1 cellular context compared by ENCODE assay signal in genomic region chr5:94316916-94317838, GRCh38.
TF ChIP-seq lines count a peak whose summit lies in the region.

No MANE protein-coding gene starts in this region.

TF ChIP-seq in GM23338, 12 proteins besides CTCF, POLR2A, EP300 and RAD21 (continued from another document):
- TF ChIP-seq ETS1 (IDR thresholded peaks at IDR 0.05) (no peak), ZNF331 (CRISPR knock-in tag; IDR thresholded peaks at IDR 0.05; ENCODE audit: low read depth) (no peak), JUNB (IDR thresholded peaks at IDR 0.05; ENCODE audit: unreplicated experiment) (no peak), ZNF462 (CRISPR knock-in tag; IDR thresholded peaks at IDR 0.05) (no peak), ZNF114 (CRISPR knock-in tag; IDR thresholded peaks at IDR 0.05) (no peak), STAT1 (IDR thresholded peaks at IDR 0.05; ENCODE audit: unreplicated experiment) (no peak), POLR2AphosphoS5 (IDR thresholded peaks at IDR 0.05; ENCODE audit: low read depth) (no peak)
TF ChIP-seq in GM23338: peak in this region for 0.
